In genomic region chr21:44757731-44758130, GRCh38 we compare ENCODE assay signal across 30 cellular contexts. TPM values are rescaled to one million over a fixed set of nuclear protein-coding genes. Genes with fewer than 3 reads are reported as not detected.
"Had no signal": no experiment of that assay in that cellular context is flagged by ENCODE, and none has a peak within 500 bp of the region (broad histone marks: within the 10 kb centered on the region; RNA-seq: fewer than 3 reads in every experiment).

No MANE protein-coding gene starts in this region.

- H3K36me3 Mint-ChIP-seq: activated naive CD8-positive, alpha-beta T cell treated with anti-CD3 and anti-CD28 coated beads, Interleukin-2, amount 10 ng/mL, durations not matched to agents 7 days and 5 days had no signal

- ATAC-seq: activated CD4-positive, alpha-beta T cell treated with anti-CD3 and anti-CD28 coated beads for 36 hours; activated T-cell treated with anti-CD3 and anti-CD28 coated beads, Interleukin-2, amount 50 U/mL, for 72 hours; Right ventricle myocardium inferior had no signal

- H3K27me3 Mint-ChIP-seq: activated CD4-positive, alpha-beta memory T cell treated with anti-CD3 and anti-CD28 coated beads, Interleukin-2, amount 10 ng/mL, durations not matched to agents 7 days and 5 days; activated CD4-positive, alpha-beta T cell treated with anti-CD3 and anti-CD28 coated beads for 36 hours; activated naive CD8-positive, alpha-beta T cell treated with anti-CD3 and anti-CD28 coated beads, Interleukin-2, amount 10 ng/mL, durations not matched to agents 7 days and 5 days had no signal

- H3K27me3 ChIP-seq: adrenal gland, MG63, SJCRH30 had no signal

- H3K36me3 ChIP-seq: adrenal gland, MG63, SJCRH30 had no signal

- H3K27ac Mint-ChIP-seq: activated CD4-positive, alpha-beta memory T cell treated with anti-CD3 and anti-CD28 coated beads, Interleukin-2, amount 10 ng/mL, durations not matched to agents 7 days and 5 days; activated CD4-positive, alpha-beta T cell treated with anti-CD3 and anti-CD28 coated beads for 36 hours; activated naive CD8-positive, alpha-beta T cell treated with anti-CD3 and anti-CD28 coated beads, Interleukin-2, amount 10 ng/mL, durations not matched to agents 7 days and 5 days; activated T-cell treated with anti-CD3 and anti-CD28 coated beads, Interleukin-2, amount 50 U/mL, for 72 hours had no signal

- H3K4me3 Mint-ChIP-seq: activated CD4-positive, alpha-beta memory T cell treated with anti-CD3 and anti-CD28 coated beads, Interleukin-2, amount 10 ng/mL, durations not matched to agents 7 days and 5 days; activated CD4-positive, alpha-beta T cell treated with anti-CD3 and anti-CD28 coated beads for 36 hours; activated naive CD8-positive, alpha-beta T cell treated with anti-CD3 and anti-CD28 coated beads, Interleukin-2, amount 10 ng/mL, durations not matched to agents 7 days and 5 days; activated T-cell treated with anti-CD3 and anti-CD28 coated beads, Interleukin-2, amount 50 U/mL, for 72 hours had no signal

- H3K4me1 ChIP-seq: adrenal gland, SJCRH30 had no signal

- DNase-seq: activated CD4-positive, alpha-beta memory T cell treated with anti-CD3 and anti-CD28 coated beads, Interleukin-2, amount 10 ng/mL, durations not matched to agents 7 days and 5 days; activated CD4-positive, alpha-beta T cell treated with anti-CD3 and anti-CD28 coated beads for 36 hours; activated CD4-positive, alpha-beta T cell treated with anti-CD3 and anti-CD28 coated beads, Interleukin-2, amount 50 U/mL, for 1 hour; activated gamma-delta T cell; activated naive CD4-positive, alpha-beta T cell treated with anti-CD3 and anti-CD28 coated beads, Interleukin-2, amount 50 U/mL, for 16 hours; activated naive CD8-positive, alpha-beta T cell treated with anti-CD3 and anti-CD28 coated beads, Interleukin-2, amount 10 ng/mL, durations not matched to agents 7 days and 5 days; activated T-cell treated with anti-CD3 and anti-CD28 coated beads, Interleukin-2, amount 50 U/mL, for 72 hours; adrenal gland; anterior cingulate cortex; caudate nucleus; MG63; MV-4-11; NCI-H1092 treated with DMSO at 0.1 percent for 48 hours; NCI-H1417 treated with DMSO at 0.1 percent for 48 hours; NCI-H1694; NCI-H2029; NCI-H2107; NCI-H2171 treated with DMSO at 0.1 percent for 48 hours; NCI-H226; NCI-H526; NCI-H774; SJCRH30; SK-N-SH; T-helper 1 cell had no signal

- H3K27ac ChIP-seq: adrenal gland, SJCRH30, VCaP had no signal

- H3K4me3 ChIP-seq: adrenal gland, MG63, SJCRH30 had no signal

- H3K9me3 Mint-ChIP-seq: activated CD4-positive, alpha-beta memory T cell treated with anti-CD3 and anti-CD28 coated beads, Interleukin-2, amount 10 ng/mL, durations not matched to agents 7 days and 5 days; activated naive CD8-positive, alpha-beta T cell treated with anti-CD3 and anti-CD28 coated beads, Interleukin-2, amount 10 ng/mL, durations not matched to agents 7 days and 5 days; activated T-cell treated with anti-CD3 and anti-CD28 coated beads, Interleukin-2, amount 50 U/mL, for 72 hours had no signal

- H3K9me3 ChIP-seq: adrenal gland, SK-N-SH had no signal

RNA-seq across cellular contexts. Expression of gene TSPEAR, which starts 46.4 kb away (rescaled TPM):
- total RNA-seq: activated CD4-positive, alpha-beta memory T cell treated with anti-CD3 and anti-CD28 coated beads, Interleukin-2, amount 10 ng/mL, durations not matched to agents 7 days and 5 days; activated CD4-positive, alpha-beta T cell treated with anti-CD3 and anti-CD28 coated beads for 36 hours; activated CD8-positive, alpha-beta memory T cell treated with anti-CD3 and anti-CD28 coated beads for 36 hours; activated naive CD8-positive, alpha-beta T cell treated with anti-CD3 and anti-CD28 coated beads, Interleukin-2, amount 10 ng/mL, durations not matched to agents 7 days and 5 days; activated T-cell treated with anti-CD3 and anti-CD28 coated beads, Interleukin-2, amount 50 U/mL, for 72 hours; adrenal gland; OCI-LY7; RPMI7951; SJCRH30; T-helper 2 cell treated with Interferon-gamma antibody and Interleukin-4, amounts not matched to agents 100 ng/mL and 5 ng/mL, for 36 hours had no signal
